In genomic region chr19:41994521-41994971, GRCh38 we compare ENCODE assay signal across 9 cellular contexts. TPM values are rescaled to one million over a fixed set of nuclear protein-coding genes. Genes with fewer than 3 reads are reported as not detected.
DNase-seq lines count a peak whose midpoint lies in the region; FAIRE-seq and TF ChIP-seq lines count a peak whose summit lies in the region.
"Had no signal": no experiment of that assay in that cellular context is flagged by ENCODE, and none has a peak within 500 bp of the region (broad histone marks: within the 10 kb centered on the region; RNA-seq: fewer than 3 reads in every experiment).

No MANE protein-coding gene starts in this region.

- H3K9me3 ChIP-seq in SU-DHL-6 (ENCODE audit: insufficient read depth, low read length) (no peaks in the 10 kb centered on the region), iPS-20b (ENCODE audit: insufficient read depth, low read depth, low read length) (no peaks in the 10 kb centered on the region), vagina (no peaks in the 10 kb centered on the region)

- H3K4me3 ChIP-seq in SU-DHL-6 (ENCODE audit: insufficient read depth, low read length, poor library complexity, severe bottlenecking) (peak overlapping the region; percentile 87), iPS-20b (ENCODE audit: low read length) (peak overlapping the region; percentile 84; the same call in 1 of the 2 replicates), vagina (peak overlapping the region; percentile 28 to 45)

- TF ChIP-seq POLR2A in vagina (IDR thresholded peaks at IDR 0.05), result no peak

- no peaks in the 10 kb centered on the region for H3F3A ChIP-seq in SU-DHL-6 (ENCODE audit: insufficient read depth)

- no peaks in the 10 kb centered on the region for H4K20me1 ChIP-seq in SU-DHL-6 (ENCODE audit: low read depth, low read length)

- peaks cover 3% of the 10 kb centered on the region; the same call in 1 of the 2 replicates for H3K79me2 ChIP-seq in SU-DHL-6 (ENCODE audit: insufficient read depth, low read length)

- H3K4me2 ChIP-seq in SU-DHL-6 (ENCODE audit: low read depth, low read length, poor library complexity, severe bottlenecking), result peak overlapping the region; percentile 87

- H3K9ac ChIP-seq in SU-DHL-6 (ENCODE audit: low read length) (peak overlapping the region; percentile 88; the same call in 1 of the 2 replicates), iPS-20b (ENCODE audit: low read depth, low read length) (no peak overlapping the region)

- TF ChIP-seq CTCF in SU-DHL-6 (IDR thresholded peaks at IDR 0.05; ENCODE audit: insufficient read depth, low read length, poor library complexity, severe bottlenecking) (no peak), vagina (IDR thresholded peaks at IDR 0.05) (no peak)

- H3K4me1 ChIP-seq in iPS-20b (ENCODE audit: insufficient read depth, low read length), result peaks cover 9% of the 10 kb centered on the region; the same call in 1 of the 2 replicates
- H3K4me1 ChIP-seq in vagina, result peaks cover 15% of the 10 kb centered on the region

- H3K27me3 ChIP-seq in SU-DHL-6 (ENCODE audit: low read length) (no peaks in the 10 kb centered on the region), iPS-20b (ENCODE audit: insufficient read depth, low read length) (peaks cover 76% of the 10 kb centered on the region), vagina (peaks cover 15% of the 10 kb centered on the region)

- no peak for FAIRE-seq in HTR-8/SVneo (lab: Jason Lieb, UNC)

- H3K36me3 ChIP-seq in SU-DHL-6 (ENCODE audit: low read length), result no peaks in the 10 kb centered on the region
- H3K36me3 ChIP-seq in iPS-20b (ENCODE audit: insufficient read depth, low read depth, low read length), result no peaks in the 10 kb centered on the region
- H3K36me3 ChIP-seq in vagina, result no peaks in the 10 kb centered on the region

- intact Hi-C loops in vagina (cut with DNase I), result no loop called here

- DNase-seq in stimulated activated CD4-positive, alpha-beta T cell treated with anti-CD3 and anti-CD28 coated beads, Interleukin-4, amount 100 ng/mL, for 1 hour, result peak; percentile 18
- DNase-seq in stimulated activated CD4-positive, alpha-beta T cell treated with anti-CD3 and anti-CD28 coated beads, Interleukin-2, amount 100 ng/mL, for 48 hours, result no peak
- DNase-seq in vagina (ENCODE audit: extremely low spot score in 2 of 2) (no peak), ecto neural progenitor cell (ENCODE audit: low spot score) (no peak), HTR-8/SVneo (ENCODE audit: insufficient read length, low spot score) (no peak), T-helper 9 cell (no peak)

- peak overlapping the region; percentile 91 for H2AFZ ChIP-seq in SU-DHL-6 (ENCODE audit: low read depth, low read length, severe bottlenecking)

- H3K9me2 ChIP-seq in SU-DHL-6 (replicated peaks; ENCODE audit: insufficient read depth, low read length), result no peaks in the 10 kb centered on the region

- H3K27ac ChIP-seq in SU-DHL-6 (ENCODE audit: low read depth, low read length) (no peak overlapping the region), iPS-20b (ENCODE audit: low read length) (no peak overlapping the region), vagina (no peak overlapping the region)

RNA-seq across cellular contexts. Expression of gene ATP1A3, which starts 0.5 kb away (rescaled TPM):
- 4.7 TPM for total RNA-seq in vagina
- total RNA-seq: fibroblast of villous mesenchyme had no signal

RNA-seq across cellular contexts. Expression of gene RABAC1, which starts 35.4 kb away (rescaled TPM):
- total RNA-seq in vagina, result 263 TPM

Comparison
In these comparisons a context has a peak if more than half of its experiments do, and no peak if none do; other contexts are left out.
1. H3K4me3 ChIP-seq: peak in every context shown above with its lines; median percentile 87 in SU-DHL-6; 84 in iPS-20b; 36 in vagina.